ENCODE assay signal across 31 cellular contexts in genomic region chr16:90050969-90051368, GRCh38. TPM values are rescaled to one million over a fixed set of nuclear protein-coding genes. Genes with fewer than 3 reads are reported as not detected.
DNase-seq lines count a peak whose midpoint lies in the region; ATAC-seq, FAIRE-seq and TF ChIP-seq lines count a peak whose summit lies in the region.
"Had no signal": no experiment of that assay in that cellular context is flagged by ENCODE, and none has a peak within 500 bp of the region (broad histone marks: within the 10 kb centered on the region; RNA-seq: fewer than 3 reads in every experiment).

No MANE protein-coding gene starts in this region.

- no peaks in the 10 kb centered on the region for H4K20me1 ChIP-seq in K562 (replicated peaks; ENCODE audit: control insufficient read depth, insufficient read depth, low read length)
- H4K20me1 ChIP-seq: BLaER1 had no signal

- 59% methylated on average over 10 of the region's 10 CpGs for WGBS in K562 (ENCODE audit: insufficient coverage, low coverage, missing lambda C conversion rate)

- in situ Hi-C loops in K562 (cut with MboI): no loop called here

- no peak for TF ChIP-seq POLR2A in K562 (conservative IDR thresholded peaks at IDR 0.05)

- POLR2A ChIA-PET in K562 (lab: Yijun Ruan, JAX): no interaction called here

- intact Hi-C loops in K562 (cut with micrococcal nuclease): no loop called here
- intact Hi-C loops in Right ventricle myocardium superior (cut with DNase I): no loop called here

- no peak for TF ChIP-seq EP300 in K562 (IDR thresholded peaks at IDR 0.05; ENCODE audit: low read length)

- no peaks in the 10 kb centered on the region for H3K27me3 ChIP-seq in K562 (ENCODE audit: control insufficient read depth in 2 of 2, insufficient read depth in 2 of 2, low read length in 2 of 2)
- H3K27me3 ChIP-seq: BE2C, BLaER1 had no signal

- no peak for ATAC-seq in K562
- no peak for ATAC-seq in Right ventricle myocardium superior (ENCODE audit: poor library complexity)
- ATAC-seq: GM12878 had no signal

- no peaks in the 10 kb centered on the region; the same call in 2 of the 3 replicates for H3K79me2 ChIP-seq in K562 (ENCODE audit: control insufficient read depth, insufficient read depth, low read length)

- FAIRE-seq in K562 (lab: Jason Lieb, UNC) (no peak), urothelium cell line (lab: Jason Lieb, UNC) (peak; percentile 35)
- FAIRE-seq: A204.1, GM12878, GM12892, GM18507 had no signal

- H3K27ac ChIP-seq in K562 (ENCODE audit: extremely low read depth, low read depth, low read length): no peak overlapping the region
- H3K27ac ChIP-seq: BLaER1 had no signal

- no peaks in the 10 kb centered on the region for H3K9me1 ChIP-seq in K562 (ENCODE audit: control insufficient read depth, insufficient read depth, low read length)

- H3K9me3 ChIP-seq in K562 (replicated peaks; ENCODE audit: control insufficient read depth, insufficient read depth, low read depth, low read length): peaks cover 6% of the 10 kb centered on the region

- H3K9ac ChIP-seq in K562 (ENCODE audit: insufficient read depth in 1 of 2, low read depth in 2 of 2, low read length in 2 of 2): no peak overlapping the region
- H3K9ac ChIP-seq: BLaER1 had no signal

- BruUV-seq in K562 (replicated peaks; lab: Mats Ljungman, UMichigan): no TSS peak

- TF ChIP-seq RAD21 in K562 (CRISPR knock-in tag; conservative IDR thresholded peaks at IDR 0.05 in 1 of 2, IDR thresholded peaks at IDR 0.05 in 1 of 2): no peak

- H3K4me3 ChIP-seq in K562: no peak overlapping the region
- H3K4me3 ChIP-seq: BLaER1, GM12878 had no signal

- peaks cover 16 to 28% of the 10 kb centered on the region in 2 experiments; a peak in 3 of 5 replicates for H3K4me1 ChIP-seq in K562 (replicated peaks in 1 of 2; ENCODE audit: control insufficient read depth in 2 of 2, insufficient read depth in 2 of 2, low read length in 2 of 2)
- H3K4me1 ChIP-seq: BE2C, BLaER1 had no signal

- no peaks in the 10 kb centered on the region; the same call in 2 of the 3 replicates for H3K36me3 ChIP-seq in K562 (ENCODE audit: control insufficient read depth, insufficient read depth, low read length)
- H3K36me3 ChIP-seq: BE2C had no signal

- peak overlapping the region; percentile 36; the same call in 1 of the 2 replicates for H2AFZ ChIP-seq in K562 (ENCODE audit: low read depth, low read length)

- DNase-seq in K562 (ENCODE audit: extremely low read depth in 1 of 4, low spot score in 3 of 4) (no peak), mesenteric fat pad (ENCODE audit: low spot score) (peak; percentile 18), urothelium cell line (ENCODE audit: low spot score) (no peak), Right ventricle myocardium superior (no peak), NCI-H1092 (lab: John Stamatoyannopoulos, UW) (no peak)
- DNase-seq in activated CD4-positive, alpha-beta T cell treated with anti-CD3 and anti-CD28 coated beads for 4 hours: no peak
- DNase-seq: 8988T; ACHN; BE2C; C1 segment of cervical spinal cord; CD4-positive, alpha-beta memory T cell; CD4-positive, CD25-positive, alpha-beta regulatory T cell; CD8-positive, alpha-beta memory T cell; COR-L47; DMS 273 treated with DMSO at 0.1 percent for 48 hours; DMS153; DMS53; DMS79; DND-41; EL; GDM1 had no signal

- CTCF ChIA-PET in K562 (lab: Yijun Ruan, JAX; ENCODE audit: low intra/inter-chr PET ratio): no interaction called here

- H3K4me2 ChIP-seq in K562 (ENCODE audit: insufficient read depth, low read length): no peak overlapping the region
- H3K4me2 ChIP-seq: BLaER1 had no signal

- TF ChIP-seq CTCF in K562 (IDR thresholded peaks at IDR 0.05 in 2 of 3, conservative IDR thresholded peaks at IDR 0.05 in 1 of 3; ENCODE audit: insufficient read depth in 2 of 3, low read depth in 1 of 3, low read length in 3 of 3): no peak

TF ChIP-seq in K562, 482 proteins besides CTCF, POLR2A, EP300 and RAD21 (continues in another document):
- TF ChIP-seq, protein P1, sequence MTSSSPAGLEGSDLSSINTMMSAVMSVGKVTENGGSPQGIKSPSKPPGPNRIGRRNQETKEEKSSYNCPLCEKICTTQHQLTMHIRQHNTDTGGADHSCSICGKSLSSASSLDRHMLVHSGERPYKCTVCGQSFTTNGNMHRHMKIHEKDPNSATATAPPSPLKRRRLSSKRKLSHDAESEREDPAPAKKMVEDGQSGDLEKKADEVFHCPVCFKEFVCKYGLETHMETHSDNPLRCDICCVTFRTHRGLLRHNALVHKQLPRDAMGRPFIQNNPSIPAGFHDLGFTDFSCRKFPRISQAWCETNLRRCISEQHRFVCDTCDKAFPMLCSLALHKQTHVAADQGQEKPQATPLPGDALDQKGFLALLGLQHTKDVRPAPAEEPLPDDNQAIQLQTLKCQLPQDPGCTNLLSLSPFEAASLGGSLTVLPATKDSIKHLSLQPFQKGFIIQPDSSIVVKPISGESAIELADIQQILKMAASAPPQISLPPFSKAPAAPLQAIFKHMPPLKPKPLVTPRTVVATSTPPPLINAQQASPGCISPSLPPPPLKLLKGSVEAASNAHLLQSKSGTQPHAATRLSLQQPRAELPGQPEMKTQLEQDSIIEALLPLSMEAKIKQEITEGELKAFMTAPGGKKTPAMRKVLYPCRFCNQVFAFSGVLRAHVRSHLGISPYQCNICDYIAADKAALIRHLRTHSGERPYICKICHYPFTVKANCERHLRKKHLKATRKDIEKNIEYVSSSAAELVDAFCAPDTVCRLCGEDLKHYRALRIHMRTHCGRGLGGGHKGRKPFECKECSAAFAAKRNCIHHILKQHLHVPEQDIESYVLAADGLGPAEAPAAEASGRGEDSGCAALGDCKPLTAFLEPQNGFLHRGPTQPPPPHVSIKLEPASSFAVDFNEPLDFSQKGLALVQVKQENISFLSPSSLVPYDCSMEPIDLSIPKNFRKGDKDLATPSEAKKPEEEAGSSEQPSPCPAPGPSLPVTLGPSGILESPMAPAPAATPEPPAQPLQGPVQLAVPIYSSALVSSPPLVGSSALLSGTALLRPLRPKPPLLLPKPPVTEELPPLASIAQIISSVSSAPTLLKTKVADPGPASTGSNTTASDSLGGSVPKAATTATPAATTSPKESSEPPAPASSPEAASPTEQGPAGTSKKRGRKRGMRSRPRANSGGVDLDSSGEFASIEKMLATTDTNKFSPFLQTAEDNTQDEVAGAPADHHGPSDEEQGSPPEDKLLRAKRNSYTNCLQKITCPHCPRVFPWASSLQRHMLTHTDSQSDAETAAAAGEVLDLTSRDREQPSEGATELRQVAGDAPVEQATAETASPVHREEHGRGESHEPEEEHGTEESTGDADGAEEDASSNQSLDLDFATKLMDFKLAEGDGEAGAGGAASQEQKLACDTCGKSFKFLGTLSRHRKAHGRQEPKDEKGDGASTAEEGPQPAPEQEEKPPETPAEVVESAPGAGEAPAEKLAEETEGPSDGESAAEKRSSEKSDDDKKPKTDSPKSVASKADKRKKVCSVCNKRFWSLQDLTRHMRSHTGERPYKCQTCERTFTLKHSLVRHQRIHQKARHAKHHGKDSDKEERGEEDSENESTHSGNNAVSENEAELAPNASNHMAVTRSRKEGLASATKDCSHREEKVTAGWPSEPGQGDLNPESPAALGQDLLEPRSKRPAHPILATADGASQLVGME (CRISPR knock-in tag; IDR thresholded peaks at IDR 0.05): no peak
- no peak for TF ChIP-seq OTX1 (CRISPR knock-in tag; IDR thresholded peaks at IDR 0.05)
- TF ChIP-seq CHD4 (IDR thresholded peaks at IDR 0.05; ENCODE audit: insufficient read depth, insufficient replicate concordance, low read depth, low read length, poor library complexity, severe bottlenecking): no peak
- no peak for TF ChIP-seq ZNF124 (CRISPR knock-in tag; IDR thresholded peaks at IDR 0.05)
- TF ChIP-seq HDAC2 (IDR thresholded peaks at IDR 0.05): no peak
- no peak for TF ChIP-seq ZZZ3 (IDR thresholded peaks at IDR 0.05)
- no peak for TF ChIP-seq ZSCAN32 (CRISPR knock-in tag; IDR thresholded peaks at IDR 0.05)

RNA-seq across cellular contexts. Expression of gene PRDM7, which starts 26.2 kb away (rescaled TPM):
- not detected in 2 replicates for total RNA-seq in K562 (2011; cell fraction: chromatin; rRNA removed; ENCODE audit: low replicate concordance)
- not detected in 2 replicates for total RNA-seq in K562 (2011; cell fraction: nucleolus; rRNA removed)
- not detected in 2 replicates for total RNA-seq in K562 (2011; cell fraction: nucleoplasm; rRNA removed)
- total RNA-seq in K562 (2014; rRNA removed): not detected in 2 replicates
- not detected in 2 replicates for total RNA-seq in K562 (2014; rRNA removed; fragmentation: Illumina TruSeq; extraction: Trizol)
- not detected in 2 replicates for total RNA-seq in K562 (2015; rRNA removed; fragmentation: Illumina TruSeq; extraction: Trizol)
- not detected in 2 replicates for total RNA-seq in K562 (2021)
- not detected in 2 replicates for polyA plus RNA-seq in K562 (2011; rRNA removed)
- not detected in 2 replicates for polyA plus RNA-seq in K562 (2011; cell fraction: cytosol; rRNA removed)
- polyA plus RNA-seq in K562 (2011; cell fraction: nucleus; rRNA removed): 0.08 TPM in 1 of 2 replicates, not detected in the other
- polyA plus RNA-seq in K562 (2012): 0.06 and 0.07 TPM in 2 replicates
- polyA plus RNA-seq in K562 (2014; fragmentation: Illumina TruSeq; extraction: Trizol): not detected in 2 replicates
- not detected for polyA plus RNA-seq in K562 (2014; fragmentation: Nextera tagmentation; extraction: Ambion mirVana)
- polyA plus RNA-seq in K562 (2014; rRNA removed): not detected in 2 replicates
- not detected in 2 replicates for polyA minus RNA-seq in K562 (2011; rRNA and poly(A)+ RNA removed)
- polyA minus RNA-seq in K562 (2011; cell fraction: cytosol; rRNA and poly(A)+ RNA removed): not detected in 2 replicates
- not detected in 2 replicates for polyA minus RNA-seq in K562 (2011; cell fraction: nucleus; rRNA and poly(A)+ RNA removed)
- total RNA-seq in mesenteric fat pad: not detected
- not detected for total RNA-seq in Right ventricle myocardium superior
- total RNA-seq: A673; CD4-positive, alpha-beta memory T cell; CD4-positive, CD25-positive, alpha-beta regulatory T cell; CD8-positive, alpha-beta memory T cell; Daoy; G401; GM12878 had no signal
- polyA plus RNA-seq: AG04450; CD14-positive monocyte; CD4-positive, alpha-beta memory T cell; CD4-positive, CD25-positive, alpha-beta regulatory T cell; CD8-positive, alpha-beta memory T cell; GM12878 had no signal

RNA-seq across cellular contexts. Expression of gene DBNDD1, which starts 31.7 kb away (rescaled TPM):
- total RNA-seq in K562 (2011; cell fraction: chromatin; rRNA removed; ENCODE audit: low replicate concordance): 2.7 and 9.4 TPM in 2 replicates
- 4.5 and 5.7 TPM in 2 replicates for total RNA-seq in K562 (2011; cell fraction: nucleolus; rRNA removed)
- 4.5 and 5.2 TPM in 2 replicates for total RNA-seq in K562 (2011; cell fraction: nucleoplasm; rRNA removed)
- total RNA-seq in K562 (2014; rRNA removed): 5.8 and 8.3 TPM in 2 replicates
- total RNA-seq in K562 (2014; rRNA removed; fragmentation: Illumina TruSeq; extraction: Trizol): 2.8 and 3.2 TPM in 2 replicates
- total RNA-seq in K562 (2015; rRNA removed; fragmentation: Illumina TruSeq; extraction: Trizol): 4.2 and 4.3 TPM in 2 replicates
- total RNA-seq in K562 (2021): 12.9 and 13.0 TPM in 2 replicates
- 6.9 and 8.5 TPM in 2 replicates for polyA plus RNA-seq in K562 (2011; rRNA removed)
- polyA plus RNA-seq in K562 (2011; cell fraction: cytosol; rRNA removed): 14.1 and 24.5 TPM in 2 replicates
- polyA plus RNA-seq in K562 (2011; cell fraction: nucleus; rRNA removed): 6.8 and 9.1 TPM in 2 replicates
- polyA plus RNA-seq in K562 (2012): 8.0 and 13.9 TPM in 2 replicates
- 10.9 and 12.9 TPM in 2 replicates for polyA plus RNA-seq in K562 (2014; fragmentation: Illumina TruSeq; extraction: Trizol)
- under 1 TPM; 0.55 to 0.90 TPM for polyA plus RNA-seq in K562 (2014; fragmentation: Nextera tagmentation; extraction: Ambion mirVana)
- polyA plus RNA-seq in K562 (2014; rRNA removed): 9.5 and 10.8 TPM in 2 replicates
- 2.0 and 3.9 TPM in 2 replicates for polyA minus RNA-seq in K562 (2011; rRNA and poly(A)+ RNA removed)
- 7.9 and 11.8 TPM in 2 replicates for polyA minus RNA-seq in K562 (2011; cell fraction: cytosol; rRNA and poly(A)+ RNA removed)
- polyA minus RNA-seq in K562 (2011; cell fraction: nucleus; rRNA and poly(A)+ RNA removed): 1.6 and 3.0 TPM in 2 replicates
- total RNA-seq in mesenteric fat pad: 2.6 TPM
- 6.3 TPM for total RNA-seq in Right ventricle myocardium superior
- polyA plus RNA-seq: CD14-positive monocyte had no signal
